18 cellular contexts compared by ENCODE assay signal in genomic region chr14:95189400-95190162, GRCh38.
DNase-seq lines count a peak whose midpoint lies in the region; ATAC-seq lines count a peak whose summit lies in the region.
"Had no signal": no experiment of that assay in that cellular context is flagged by ENCODE, and none has a peak within 500 bp of the region (broad histone marks: within the 10 kb centered on the region; RNA-seq: fewer than 3 reads in every experiment).

No MANE protein-coding gene starts in this region.

- DNase-seq in DMS 273 treated with DMSO at 0.1 percent for 48 hours (lab: John Stamatoyannopoulos, UW) (peak; percentile 38), NCI-H1105 treated with DMSO at 0.1 percent for 48 hours (lab: John Stamatoyannopoulos, UW) (peak; percentile 99), astrocyte of the hippocampus (ENCODE audit: low read depth, low spot score) (peak; percentile 75), medulla oblongata (ENCODE audit: extremely low spot score) (peak; percentile 14), NCI-H146 treated with DMSO at 0.1 percent for 48 hours (lab: John Stamatoyannopoulos, UW; ENCODE audit: unreplicated experiment) (no peak), NCI-H345 (lab: John Stamatoyannopoulos, UW) (no peak)
- DNase-seq: effector memory CD8-positive, alpha-beta T cell; head of caudate nucleus; immature natural killer cell; NCI-H2029; NCI-H69; stimulated activated CD4-positive, alpha-beta T cell treated with anti-CD3 and anti-CD28 coated beads, Interleukin-4, amount 100 ng/mL, for 24 hours; T-helper 9 cell; uterus had no signal

- ATAC-seq in HG03039 (IDR thresholded peaks at IDR 0.05; ENCODE audit: unreplicated experiment) (no peak), HG03571 (IDR thresholded peaks at IDR 0.05; ENCODE audit: unreplicated experiment) (no peak)
- ATAC-seq: effector memory CD8-positive, alpha-beta T cell; HCT116; natural killer cell treated with Interleukin-12 subunit alpha and Interleukin-12 subunit beta and Interleukin-15 and Interleukin-18, amount 100 ng/mL, for 72 hours had no signal

Comparison
In these comparisons a context has a peak if more than half of its experiments do, and no peak if none do; other contexts are left out.
1. DNase-seq: peak in DMS 273 treated with DMSO at 0.1 percent for 48 hours (single experiment), NCI-H1105 treated with DMSO at 0.1 percent for 48 hours (single experiment), astrocyte of the hippocampus (single experiment) and medulla oblongata (single experiment); none in NCI-H146 treated with DMSO at 0.1 percent for 48 hours (single experiment) and NCI-H345 (single experiment).